Comparison of ENCODE assay signal across 16 cellular contexts in the genomic region with DNA sequence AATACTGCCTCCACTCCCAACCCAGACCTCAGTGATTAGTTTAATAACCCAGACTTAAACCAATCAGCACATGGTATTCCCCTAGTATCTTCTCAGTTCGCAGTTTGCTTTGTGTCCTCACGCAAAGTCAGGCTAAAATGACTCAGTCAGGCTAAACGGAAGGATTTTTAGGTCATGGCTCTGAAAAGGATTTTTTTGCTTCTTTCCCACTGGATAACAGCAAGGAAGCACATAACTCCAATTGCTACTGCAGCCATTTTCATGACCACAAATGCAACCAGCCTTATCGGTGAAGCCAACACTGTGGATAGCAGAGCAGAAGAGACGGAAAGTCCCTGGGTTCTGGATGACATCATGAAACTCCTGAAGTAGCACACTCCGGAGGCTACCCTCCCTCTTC.
DNase-seq lines count a peak whose midpoint lies in the region; ATAC-seq, FAIRE-seq and TF ChIP-seq lines count a peak whose summit lies in the region.
"Had no signal": no experiment of that assay in that cellular context is flagged by ENCODE, and none has a peak within 500 bp of the region (broad histone marks: within the 10 kb centered on the region; RNA-seq: fewer than 3 reads in every experiment).

No MANE protein-coding gene starts in this region.

- FAIRE-seq in RCC 7860 (lab: Jason Lieb, UNC): peak; percentile 91
- FAIRE-seq: frontal cortex, islet of Langerhans had no signal

- H3K9me3 Mint-ChIP-seq in T-helper 2 cell treated with Interferon-gamma antibody and Interleukin-4, amounts not matched to agents 5 μg/mL and 100 μg/mL, for 36 hours: no peaks in the 10 kb centered on the region
- H3K9me3 Mint-ChIP-seq: activated naive CD8-positive, alpha-beta T cell treated with anti-CD3 and anti-CD28 coated beads for 36 hours; naive B cell had no signal

- ATAC-seq in left lobe of liver: no peak

- TF ChIP-seq CTCF in epithelial cell of esophagus (IDR thresholded peaks at IDR 0.05; ENCODE audit: insufficient read depth, low read depth, low read length, missing control alignments): no peak

- no peaks in the 10 kb centered on the region for H3K27me3 ChIP-seq in SJCRH30
- H3K27me3 ChIP-seq: right lobe of liver had no signal

- no peaks in the 10 kb centered on the region for H3K36me3 ChIP-seq in SJCRH30
- H3K36me3 ChIP-seq: right lobe of liver had no signal

- no peaks in the 10 kb centered on the region for H3K27me3 Mint-ChIP-seq in T-helper 2 cell treated with Interferon-gamma antibody and Interleukin-4, amounts not matched to agents 5 μg/mL and 100 μg/mL, for 36 hours (ENCODE audit: low read depth)
- H3K27me3 Mint-ChIP-seq: activated naive CD8-positive, alpha-beta T cell treated with anti-CD3 and anti-CD28 coated beads for 36 hours; naive B cell had no signal

- no peaks in the 10 kb centered on the region for H3K36me3 Mint-ChIP-seq in T-helper 2 cell treated with Interferon-gamma antibody and Interleukin-4, amounts not matched to agents 5 μg/mL and 100 μg/mL, for 36 hours (ENCODE audit: low read depth)
- H3K36me3 Mint-ChIP-seq: CD14-positive monocyte had no signal

- H3K27ac ChIP-seq in SJCRH30: no peak overlapping the region
- H3K27ac ChIP-seq: right lobe of liver, SK-N-MC had no signal

- no peaks in the 10 kb centered on the region for H3K4me1 Mint-ChIP-seq in T-helper 2 cell treated with Interferon-gamma antibody and Interleukin-4, amounts not matched to agents 5 μg/mL and 100 μg/mL, for 36 hours (ENCODE audit: low read depth)
- H3K4me1 Mint-ChIP-seq: activated naive CD8-positive, alpha-beta T cell treated with anti-CD3 and anti-CD28 coated beads for 36 hours; CD14-positive monocyte; naive B cell had no signal

- no peak overlapping the region for H3K27ac Mint-ChIP-seq in T-helper 2 cell treated with Interferon-gamma antibody and Interleukin-4, amounts not matched to agents 5 μg/mL and 100 μg/mL, for 36 hours
- H3K27ac Mint-ChIP-seq: activated naive CD8-positive, alpha-beta T cell treated with anti-CD3 and anti-CD28 coated beads for 36 hours; CD14-positive monocyte; naive B cell had no signal

- DNase-seq in ELF-1 (ENCODE audit: low read depth, low spot score) (peak; percentile 45), RCC 7860 (ENCODE audit: low spot score) (peak; percentile 96), epithelial cell of esophagus (ENCODE audit: low read depth) (peak; percentile 29), non-pigmented ciliary epithelial cell (ENCODE audit: low read depth) (peak; percentile 72), SJCRH30 (no peak), left lobe of liver (ENCODE audit: low spot score) (no peak)
- DNase-seq in T-helper 2 cell treated with Interferon-gamma antibody and Interleukin-4, amounts not matched to agents 5 μg/mL and 100 μg/mL, for 36 hours (ENCODE audit: low spot score): no peak
- no peak for DNase-seq in stimulated activated CD4-positive, alpha-beta T cell treated with anti-CD3 and anti-CD28 coated beads, Interleukin-12 subunit alpha, Interleukin-12 subunit beta, amount 100 ng/mL, for 4 hours
- DNase-seq: activated naive CD8-positive, alpha-beta T cell treated with anti-CD3 and anti-CD28 coated beads for 36 hours; naive B cell; NCI-H2029; right lobe of liver had no signal

- H3K4me3 ChIP-seq in epithelial cell of esophagus (ENCODE audit: low read length): no peak overlapping the region
- no peak overlapping the region for H3K4me3 ChIP-seq in SJCRH30
- H3K4me3 ChIP-seq: right lobe of liver, SK-N-MC had no signal

- H3K9me3 ChIP-seq in SJCRH30 (replicated peaks): no peaks in the 10 kb centered on the region
- H3K9me3 ChIP-seq: right lobe of liver had no signal

- H3K4me1 ChIP-seq in SJCRH30: no peaks in the 10 kb centered on the region
- H3K4me1 ChIP-seq: right lobe of liver had no signal

- no peak overlapping the region for H3K4me3 Mint-ChIP-seq in T-helper 2 cell treated with Interferon-gamma antibody and Interleukin-4, amounts not matched to agents 5 μg/mL and 100 μg/mL, for 36 hours
- H3K4me3 Mint-ChIP-seq: activated naive CD8-positive, alpha-beta T cell treated with anti-CD3 and anti-CD28 coated beads for 36 hours; CD14-positive monocyte; naive B cell had no signal

Comparison
In these comparisons a context has a peak if more than half of its experiments do, and no peak if none do; other contexts are left out.
1. DNase-seq: peak in ELF-1 (single experiment), RCC 7860 (single experiment), epithelial cell of esophagus (single experiment) and non-pigmented ciliary epithelial cell (single experiment); none in T-helper 2 cell treated with Interferon-gamma antibody and Interleukin-4, amounts not matched to agents 5 μg/mL and 100 μg/mL, for 36 hours (single experiment), SJCRH30 (0 of 2), stimulated activated CD4-positive, alpha-beta T cell treated with anti-CD3 and anti-CD28 coated beads, Interleukin-12 subunit alpha, Interleukin-12 subunit beta, amount 100 ng/mL, for 4 hours (single experiment) and left lobe of liver (single experiment).